ENCODE assay signal across 18 cellular contexts in genomic region chr7:121456015-121456414, GRCh38. TPM values are rescaled to one million over a fixed set of nuclear protein-coding genes. Genes with fewer than 3 reads are reported as not detected.
DNase-seq lines count a peak whose midpoint lies in the region; FAIRE-seq and TF ChIP-seq lines count a peak whose summit lies in the region.
"Had no signal": no experiment of that assay in that cellular context is flagged by ENCODE, and none has a peak within 500 bp of the region (broad histone marks: within the 10 kb centered on the region; RNA-seq: fewer than 3 reads in every experiment).

No MANE protein-coding gene starts in this region.

- H3K27ac ChIP-seq in H9 (ENCODE audit: insufficient read length, low read depth, low read length) (no peak overlapping the region), H1 (ENCODE audit: low read depth, low read length) (no peak overlapping the region), neuronal stem cell (replicated peaks; ENCODE audit: low read length) (no peak overlapping the region)

- no peak overlapping the region for H3K9ac ChIP-seq in H9 (ENCODE audit: extremely low read depth, insufficient read length, low read length)
- no peak overlapping the region for H3K9ac ChIP-seq in H1 (replicated peaks in 1 of 4; ENCODE audit: extremely low read depth in 1 of 4, low read depth in 3 of 4, low read length in 3 of 4)
- no peak overlapping the region for H3K9ac ChIP-seq in neuronal stem cell (ENCODE audit: low read depth, low read length, poor library complexity)

- H3K23me2 ChIP-seq in H9 (ENCODE audit: insufficient read length, low read depth, low read length, poor library complexity, severe bottlenecking), result no peaks in the 10 kb centered on the region
- no peaks in the 10 kb centered on the region for H3K23me2 ChIP-seq in H1 (ENCODE audit: low read depth, low read length)

- H3K4me3 Mint-ChIP-seq in H9, result no peak overlapping the region
- H3K4me3 Mint-ChIP-seq in activated naive CD4-positive, alpha-beta T cell treated with anti-CD3 and anti-CD28 coated beads, Interleukin-2, amount 10 ng/mL, durations not matched to agents 7 days and 5 days, result no peak overlapping the region
- H3K4me3 Mint-ChIP-seq: CD4-positive, alpha-beta memory T cell; HFFc6 had no signal

- H3K4ac ChIP-seq in H9 (ENCODE audit: low read depth, low read length) (no peak overlapping the region), H1 (replicated peaks; ENCODE audit: insufficient read length, low read depth, low read length) (no peak overlapping the region), neuronal stem cell (ENCODE audit: low read length) (no peak overlapping the region)

- no peak overlapping the region for H3K23ac ChIP-seq in H9 (ENCODE audit: insufficient read length, low read depth, low read length)
- no peak overlapping the region for H3K23ac ChIP-seq in H1 (ENCODE audit: insufficient read length)
- no peak overlapping the region for H3K23ac ChIP-seq in neuronal stem cell (ENCODE audit: low read depth, low read length, poor library complexity)

- H3K27me3 ChIP-seq in H9 (ENCODE audit: insufficient read depth, low read length) (no peaks in the 10 kb centered on the region), H1 (replicated peaks in 1 of 4; ENCODE audit: control insufficient read depth in 3 of 4, extremely low read depth in 1 of 4, insufficient read depth in 3 of 4, low read length in 3 of 4) (no peaks in the 10 kb centered on the region), neuronal stem cell (ENCODE audit: control insufficient read depth in 3 of 3, insufficient read depth in 3 of 3, low read depth in 1 of 3, low read length in 3 of 3) (no peaks in the 10 kb centered on the region)

- H2BK120ac ChIP-seq in H9 (ENCODE audit: low read depth, low read length, poor library complexity, severe bottlenecking), result no peak overlapping the region
- no peak overlapping the region for H2BK120ac ChIP-seq in H1 (replicated peaks; ENCODE audit: low read depth, low read length)
- H2BK120ac ChIP-seq in neuronal stem cell (ENCODE audit: low read depth, low read length), result no peak overlapping the region

- no peak for FAIRE-seq in H1 (lab: Jason Lieb, UNC)
- FAIRE-seq: G401.6, GM12891, GM18507 had no signal

- no peak overlapping the region for H4K5ac ChIP-seq in H9 (ENCODE audit: insufficient read length, low read depth, low read length)
- H4K5ac ChIP-seq in H1 (ENCODE audit: insufficient read length, low read depth, low read length), result no peak overlapping the region

- H3K4me1 ChIP-seq in H9 (ENCODE audit: insufficient read depth, low read length) (peaks cover 3% of the 10 kb centered on the region; the same call in 1 of the 2 replicates), H1 (replicated peaks in 1 of 4; ENCODE audit: control insufficient read depth in 3 of 4, insufficient read depth in 4 of 4, low read length in 3 of 4) (peaks cover 0 to 9% (median 2%) of the 10 kb centered on the region in 4 experiments; a peak in 2 of 7 replicates), neuronal stem cell (ENCODE audit: control insufficient read depth in 2 of 2, insufficient read depth in 1 of 2, low read depth in 1 of 2, low read length in 2 of 2) (no peaks in the 10 kb centered on the region)

- H2AK5ac ChIP-seq in H9 (ENCODE audit: insufficient read length, low read length) (no peak overlapping the region), H1 (ENCODE audit: low read depth, low read length) (no peak overlapping the region), neuronal stem cell (ENCODE audit: low read depth, low read length) (no peak overlapping the region)

- H2AFZ ChIP-seq in H9 (ENCODE audit: low read length) (no peak overlapping the region), H1 (ENCODE audit: low read length) (peak overlapping the region; percentile 22; the same call in 1 of the 2 replicates), neuronal stem cell (ENCODE audit: low read length) (no peak overlapping the region)

- H2BK5ac ChIP-seq in H9 (ENCODE audit: insufficient read length, low read length) (no peak overlapping the region), H1 (ENCODE audit: low read depth, low read length) (no peak overlapping the region), neuronal stem cell (ENCODE audit: low read length) (no peak overlapping the region)

- no peaks in the 10 kb centered on the region for H3K27me3 Mint-ChIP-seq in H9 (ENCODE audit: low read depth)
- peaks cover 5% of the 10 kb centered on the region for H3K27me3 Mint-ChIP-seq in activated naive CD4-positive, alpha-beta T cell treated with anti-CD3 and anti-CD28 coated beads, Interleukin-2, amount 10 ng/mL, durations not matched to agents 7 days and 5 days
- H3K27me3 Mint-ChIP-seq: CD4-positive, alpha-beta memory T cell had no signal

- H3K56ac ChIP-seq in H9 (ENCODE audit: insufficient read length, low read depth, low read length), result no peak overlapping the region
- H3K56ac ChIP-seq in H1 (replicated peaks; ENCODE audit: insufficient read length, low read depth, low read length), result no peak overlapping the region

- no peaks in the 10 kb centered on the region for H4K20me1 ChIP-seq in H9 (ENCODE audit: control insufficient read depth, insufficient read depth, insufficient read length)
- H4K20me1 ChIP-seq in H1 (replicated peaks in 1 of 2; ENCODE audit: control insufficient read depth in 1 of 2, insufficient read depth in 2 of 2, low read length in 2 of 2), result no peaks in the 10 kb centered on the region

- H3K4me2 ChIP-seq in H9 (ENCODE audit: insufficient read depth, insufficient read length, low read length), result no peak overlapping the region
- no peak overlapping the region for H3K4me2 ChIP-seq in H1 (ENCODE audit: insufficient read depth in 1 of 2, low read depth in 2 of 2, low read length in 2 of 2)
- H3K4me2 ChIP-seq in neuronal stem cell (ENCODE audit: insufficient read depth, low read length, poor library complexity, severe bottlenecking), result no peak overlapping the region

- H2BK15ac ChIP-seq in H9 (ENCODE audit: low read depth, low read length) (no peak overlapping the region), H1 (ENCODE audit: low read length) (peak overlapping the region; percentile 32; the same call in 1 of the 2 replicates), neuronal stem cell (ENCODE audit: low read length) (no peak overlapping the region)

- H3K79me1 ChIP-seq in H9 (ENCODE audit: insufficient read depth, low read depth, low read length, poor library complexity, severe bottlenecking) (no peaks in the 10 kb centered on the region), H1 (ENCODE audit: low read depth, low read length) (no peaks in the 10 kb centered on the region), neuronal stem cell (ENCODE audit: low read depth, low read length) (no peaks in the 10 kb centered on the region)

- H3K4me3 ChIP-seq in H1 (ENCODE audit: extremely low read depth in 1 of 4, insufficient read depth in 2 of 4, low read depth in 3 of 4, low read length in 4 of 4) (no peak overlapping the region), neuronal stem cell (ENCODE audit: low read length in 2 of 2) (no peak overlapping the region)

- H3K79me2 ChIP-seq in H9 (ENCODE audit: insufficient read depth, low read length) (no peaks in the 10 kb centered on the region), H1 (ENCODE audit: control insufficient read depth in 1 of 2, insufficient read depth in 2 of 2, low read length in 2 of 2) (no peaks in the 10 kb centered on the region)

- no peaks in the 10 kb centered on the region for H3K9me3 Mint-ChIP-seq in H9
- no peaks in the 10 kb centered on the region for H3K9me3 Mint-ChIP-seq in activated naive CD4-positive, alpha-beta T cell treated with anti-CD3 and anti-CD28 coated beads, Interleukin-2, amount 10 ng/mL, durations not matched to agents 7 days and 5 days
- H3K9me3 Mint-ChIP-seq: CD4-positive, alpha-beta memory T cell; HFFc6 had no signal

- TF ChIP-seq CTCF in H9 (conservative IDR thresholded peaks at IDR 0.05) (no peak), H1 (IDR thresholded peaks at IDR 0.05; ENCODE audit: control extremely low read depth in 1 of 3, insufficient read depth in 1 of 3, low read depth in 1 of 3, low read length in 3 of 3) (no peak)

- H2BK12ac ChIP-seq in H9 (ENCODE audit: insufficient read length, low read depth, low read length) (peak overlapping the region; percentile 38), H1 (ENCODE audit: low read depth, low read length) (0 out of 2 replicates have a peak overlapping the region, but pooled peaks have one; percentile 32), neuronal stem cell (ENCODE audit: low read length) (peak overlapping the region; percentile 31)

- H3K14ac ChIP-seq in H9 (ENCODE audit: insufficient read depth, low read length), result no peak overlapping the region
- no peak overlapping the region for H3K14ac ChIP-seq in H1 (ENCODE audit: insufficient read length)
- no peak overlapping the region for H3K14ac ChIP-seq in neuronal stem cell (ENCODE audit: low read length)

- no peaks in the 10 kb centered on the region for H3K9me3 ChIP-seq in H9 (ENCODE audit: control insufficient read depth, low read depth, low read length)
- no peaks in the 10 kb centered on the region; a peak in 1 of 4 replicates for H3K9me3 ChIP-seq in H1 (ENCODE audit: insufficient read depth in 2 of 2, low read depth in 1 of 2, low read length in 1 of 2)
- H3K9me3 ChIP-seq in neuronal stem cell (replicated peaks in 1 of 2; ENCODE audit: control insufficient read depth in 2 of 2, insufficient read depth in 1 of 2, low read depth in 1 of 2, low read length in 2 of 2), result peaks cover 1 to 5% of the 10 kb centered on the region in 2 donors

- peaks cover 4 to 9% of the 10 kb centered on the region in 2 experiments; a peak in 3 of 4 replicates for H3K4me1 Mint-ChIP-seq in H9
- H3K4me1 Mint-ChIP-seq in activated naive CD4-positive, alpha-beta T cell treated with anti-CD3 and anti-CD28 coated beads, Interleukin-2, amount 10 ng/mL, durations not matched to agents 7 days and 5 days, result no peaks in the 10 kb centered on the region
- H3K4me1 Mint-ChIP-seq: CD4-positive, alpha-beta memory T cell had no signal

- H3K18ac ChIP-seq in H9 (ENCODE audit: insufficient read length, low read depth, low read length) (no peak overlapping the region), H1 (ENCODE audit: extremely low read depth, low read length) (peak overlapping the region; percentile 51; the same call in 1 of the 2 replicates), neuronal stem cell (ENCODE audit: low read length) (no peak overlapping the region)

- no peak overlapping the region for H3K27ac Mint-ChIP-seq in H9
- H3K27ac Mint-ChIP-seq in activated naive CD4-positive, alpha-beta T cell treated with anti-CD3 and anti-CD28 coated beads, Interleukin-2, amount 10 ng/mL, durations not matched to agents 7 days and 5 days, result no peak overlapping the region
- H3K27ac Mint-ChIP-seq: CD4-positive, alpha-beta memory T cell; HFFc6 had no signal

- no peak overlapping the region for H4K8ac ChIP-seq in H9 (replicated peaks; ENCODE audit: insufficient read length, low read depth, low read length)
- H4K8ac ChIP-seq in H1 (ENCODE audit: extremely low read depth, insufficient read depth, low read length), result no peak overlapping the region
- H4K8ac ChIP-seq in neuronal stem cell (ENCODE audit: low read depth, low read length), result no peak overlapping the region

- no peak for TF ChIP-seq EP300 in H1 (IDR thresholded peaks at IDR 0.05; ENCODE audit: borderline replicate concordance in 1 of 2, low read depth in 2 of 2, low read length in 2 of 2)

- TF ChIP-seq RAD21 in H1 (IDR thresholded peaks at IDR 0.05 in 1 of 2, conservative IDR thresholded peaks at IDR 0.05 in 1 of 2; ENCODE audit: low read depth in 2 of 2, low read length in 2 of 2), result no peak

- DNase-seq in H9 (no peak), H1 (ENCODE audit: low read depth in 1 of 2, low spot score in 2 of 2) (no peak), neuronal stem cell (ENCODE audit: low spot score) (no peak), GDM1 (lab: John Stamatoyannopoulos, UW) (no peak), mesenteric fat pad (ENCODE audit: low spot score) (no peak)
- DNase-seq in activated naive CD4-positive, alpha-beta T cell treated with anti-CD3 and anti-CD28 coated beads, Interleukin-2, amount 10 ng/mL, durations not matched to agents 7 days and 5 days, result no peak
- DNase-seq: C1 segment of cervical spinal cord; Calu3; CD4-positive, alpha-beta memory T cell; COR-L47; DMS53; DMS79 treated with DMSO at 0.1 percent for 48 hours; GOT3; H7; HFFc6 had no signal

- CTCF ChIA-PET in H1 (lab: Charles Lee; ENCODE audit: partially characterized antibody), result interaction anchor here (0.7 to 1.7 kb wide), 3 partner anchors 18 to 68 kb away, joined by 3 to 4 read pairs (median 4); no protein-coding TSS in a partner anchor
- CTCF ChIA-PET in activated naive CD4-positive, alpha-beta T cell treated with anti-CD3 and anti-CD28 coated beads, Interleukin-2, amount 10 ng/mL, durations not matched to agents 7 days and 5 days (lab: Charles Lee), result no interaction called here

- no peak overlapping the region for H3T11ph ChIP-seq in H9 (ENCODE audit: low read length)

- H3K36me3 Mint-ChIP-seq in H9 (ENCODE audit: insufficient read depth in 1 of 3, low read depth in 3 of 3), result no peaks in the 10 kb centered on the region; a peak in 1 of 7 replicates
- no peaks in the 10 kb centered on the region for H3K36me3 Mint-ChIP-seq in activated naive CD4-positive, alpha-beta T cell treated with anti-CD3 and anti-CD28 coated beads, Interleukin-2, amount 10 ng/mL, durations not matched to agents 7 days and 5 days
- H3K36me3 Mint-ChIP-seq: CD4-positive, alpha-beta memory T cell had no signal

- WGBS in H9 (ENCODE audit: extremely low coverage, insufficient read length, low lambda C conversion rate), result no CpG with 5 or more reads among the region's 1 CpG
- WGBS in H1 (ENCODE audit: extremely low coverage in 1 of 2, insufficient coverage in 1 of 2, insufficient read length in 1 of 2, insufficient replicate concordance in 2 of 2, low coverage in 1 of 2, low lambda C conversion rate in 2 of 2, missing lambda C conversion rate in 1 of 2), 2 experiments, result 74% methylated on average over 1 of the region's 1 CpG; no CpG with 5 or more reads in 1 of the 2 experiments
- no CpG with 5 or more reads among the region's 1 CpG for WGBS in neuronal stem cell (ENCODE audit: extremely low coverage in 2 of 2, insufficient read length in 2 of 2, insufficient replicate concordance in 1 of 2), 2 donors

- no peak for TF ChIP-seq POLR2A in H1 (IDR thresholded peaks at IDR 0.05; ENCODE audit: control extremely low read depth in 1 of 2, low read depth in 2 of 2, low read length in 2 of 2)

- H3K36me3 ChIP-seq in H1 (ENCODE audit: control insufficient read depth in 2 of 4, insufficient read depth in 4 of 4, low read length in 3 of 4), result no peaks in the 10 kb centered on the region
- H3K36me3 ChIP-seq in neuronal stem cell (replicated peaks in 1 of 2; ENCODE audit: control insufficient read depth in 2 of 2, insufficient read depth in 2 of 2, low read length in 2 of 2), result no peaks in the 10 kb centered on the region

- H2BK20ac ChIP-seq in H9 (ENCODE audit: low read depth, low read length, poor library complexity, severe bottlenecking), result no peak overlapping the region
- H2BK20ac ChIP-seq in H1 (ENCODE audit: low read length), result no peak overlapping the region

- no peak overlapping the region for H4K91ac ChIP-seq in H9 (ENCODE audit: insufficient read length, low read depth, low read length)
- peak overlapping the region; percentile 20 for H4K91ac ChIP-seq in H1 (replicated peaks; ENCODE audit: insufficient read length, low read length)
- H4K91ac ChIP-seq in neuronal stem cell (ENCODE audit: low read depth, low read length, poor library complexity), result no peak overlapping the region

- POLR2A ChIA-PET in H1 (lab: Charles Lee; ENCODE audit: partially characterized antibody), result no interaction called here

RNA-seq across cellular contexts. Expression of gene FAM3C, which starts 59.9 kb away (rescaled TPM):
- total RNA-seq in H9 (2021) (61.4 and 64.5 TPM in 2 replicates), mesenteric fat pad (44.8 TPM)
- total RNA-seq in H1 (2021; fragmentation: NEBNext Ultra II Directional; extraction: Animal tissue kit (Norgen Biotek cat#: 25700)), result 71.5 and 77.7 TPM in 2 replicates
- 13.8 and 27.0 TPM in 2 replicates for polyA plus RNA-seq in H1 (2011; rRNA removed)
- 45.7 TPM for polyA plus RNA-seq in H1 (2011; cell fraction: cytosol; rRNA removed)
- polyA plus RNA-seq in H1 (2011; cell fraction: nucleus; rRNA removed), result 7.3 TPM
- 44.1 to 86.5 TPM (median 44.7 TPM) in 4 replicates for polyA plus RNA-seq in H1 (2012, experiment 1 of 2)
- 9.6 TPM for polyA plus RNA-seq in H1 (2012, experiment 2 of 2)
- 51.4 TPM for polyA plus RNA-seq in H1 (2013, experiment 1 of 2)
- 69.0 TPM for polyA plus RNA-seq in H1 (2013, experiment 2 of 2)
- polyA minus RNA-seq in H1 (2011; rRNA and poly(A)+ RNA removed), result 17.2 and 17.9 TPM in 2 replicates
- polyA minus RNA-seq in H1 (2011; cell fraction: cytosol; rRNA and poly(A)+ RNA removed), result 13.4 TPM
- polyA minus RNA-seq in H1 (2011; cell fraction: nucleus; rRNA and poly(A)+ RNA removed), result 63.5 TPM
- 39.6 TPM for polyA plus RNA-seq in neuronal stem cell (2013, experiment 1 of 2)
- polyA plus RNA-seq in neuronal stem cell (2013, experiment 2 of 2), result 40.5 TPM
